In the genomic region with DNA sequence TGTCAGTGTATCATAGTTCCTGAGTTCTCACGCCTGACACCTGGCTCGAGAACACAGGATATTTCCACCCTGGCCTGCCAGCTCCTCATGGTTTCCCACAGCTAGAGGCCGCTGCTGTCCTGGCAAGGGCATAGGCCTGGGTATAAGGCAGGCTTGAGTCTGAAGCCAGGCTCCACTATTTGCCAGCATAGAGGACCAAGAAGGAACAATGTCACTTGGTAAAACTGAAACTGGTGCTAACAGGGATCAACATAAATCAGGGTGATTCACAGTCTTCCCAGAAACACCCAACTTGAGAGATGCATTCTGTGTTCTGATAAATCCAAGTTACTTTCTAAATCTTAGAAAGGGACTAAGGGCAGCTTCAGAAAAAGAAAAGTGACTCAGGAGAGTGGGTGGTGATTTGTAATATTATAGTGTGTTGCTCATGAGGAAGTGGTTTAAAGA, we compare ENCODE assay signal across 8 cellular contexts. TPM values are rescaled to one million over a fixed set of nuclear protein-coding genes. Genes with fewer than 3 reads are reported as not detected.
DNase-seq lines count a peak whose midpoint lies in the region; ATAC-seq, FAIRE-seq and TF ChIP-seq lines count a peak whose summit lies in the region.

No MANE protein-coding gene starts in this region.

- peaks cover 49% of the 10 kb centered on the region for H3K4me1 Mint-ChIP-seq in CD14-positive monocyte
- H3K4me1 Mint-ChIP-seq in T-helper 2 cell treated with Interferon-gamma antibody and Interleukin-4, amounts not matched to agents 5 μg/mL and 100 μg/mL, for 36 hours (ENCODE audit: low read depth), result peaks cover 24% of the 10 kb centered on the region
- H3K4me1 Mint-ChIP-seq in MCF 10A (ENCODE audit: insufficient read depth, unreplicated experiment), result peaks cover 33% of the 10 kb centered on the region

- no peak for FAIRE-seq in small intestine (lab: Jason Lieb, UNC)

- ATAC-seq in GM19467 (IDR thresholded peaks at IDR 0.05; ENCODE audit: unreplicated experiment) (peak; percentile 67), GM21515 (IDR thresholded peaks at IDR 0.05; ENCODE audit: unreplicated experiment) (no peak)

- H3K36me3 Mint-ChIP-seq in CD14-positive monocyte (peaks cover 0 to 4% of the 10 kb centered on the region in 2 donors), MCF 10A (ENCODE audit: insufficient read depth, unreplicated experiment) (no peaks in the 10 kb centered on the region)
- H3K36me3 Mint-ChIP-seq in T-helper 2 cell treated with Interferon-gamma antibody and Interleukin-4, amounts not matched to agents 5 μg/mL and 100 μg/mL, for 36 hours (ENCODE audit: low read depth), result no peaks in the 10 kb centered on the region

- POLR2A ChIA-PET in MCF 10A (lab: Yijun Ruan, JAX), result interaction anchor here (0.6 to 7.1 kb wide), 34 partner anchors 9 to 418 kb away, joined by 3 to 476 read pairs (median 6); partner anchors contain the start of genes CHTOP, GATAD2B, ILF2 and INTS3

- DNase-seq in CD14-positive monocyte (ENCODE audit: low spot score) (peak; percentile 64), NCI-H1092 (lab: John Stamatoyannopoulos, UW) (peak; percentile 76), MCF 10A (ENCODE audit: unreplicated experiment) (peak; percentile 94), iris pigment epithelial cell (ENCODE audit: low read depth) (peak; percentile 77), small intestine (peak; percentile 92)
- DNase-seq in T-helper 2 cell treated with Interferon-gamma antibody and Interleukin-4, amounts not matched to agents 5 μg/mL and 100 μg/mL, for 36 hours (ENCODE audit: low spot score), result peak; percentile 53

- intact Hi-C loops in CD14-positive monocyte (cut with micrococcal nuclease) (loop anchor here (10.0 kb wide), 2 partner anchors 52 to 208 kb away; partner anchors contain the start of genes S100A1 (in 1 of the 2) and S100A13 (in 1 of the 2)), MCF 10A (cut with micrococcal nuclease) (loop anchor here (1.0 to 2.0 kb wide), 8 partner anchors 36 to 414 kb away; partner anchors contain the start of genes RAB13, S100A13 and SNAPIN)

- no peaks in the 10 kb centered on the region for H3K27me3 ChIP-seq in small intestine (ENCODE audit: control insufficient read depth in 2 of 2, insufficient read depth in 2 of 2, low read length in 2 of 2)

- TF ChIP-seq CTCF in CD14-positive monocyte (IDR thresholded peaks at IDR 0.05) (peak; percentile 78), MCF 10A (IDR thresholded peaks at IDR 0.05; ENCODE audit: unreplicated experiment) (peak; percentile 98)

- H3K27me3 Mint-ChIP-seq in CD14-positive monocyte (ENCODE audit: low read depth in 3 of 3) (peaks cover 0 to 10% (median 2%) of the 10 kb centered on the region in 3 donors), MCF 10A (ENCODE audit: insufficient read depth, unreplicated experiment) (no peaks in the 10 kb centered on the region)
- peaks cover 4% of the 10 kb centered on the region for H3K27me3 Mint-ChIP-seq in T-helper 2 cell treated with Interferon-gamma antibody and Interleukin-4, amounts not matched to agents 5 μg/mL and 100 μg/mL, for 36 hours (ENCODE audit: low read depth)

- H3K9me3 ChIP-seq in small intestine (ENCODE audit: control insufficient read depth, low read depth), result no peaks in the 10 kb centered on the region

- 4 to 9% (median 8%) methylated on average over 3 of the region's 3 CpGs for WGBS in small intestine, 3 donors

- BruUV-seq in MCF 10A (replicated peaks; lab: Mats Ljungman, UMichigan), result no TSS peak

- H3K27ac Mint-ChIP-seq in CD14-positive monocyte (peak overlapping the region; percentile 76 to 92 (median 87)), MCF 10A (ENCODE audit: low read depth, unreplicated experiment) (peak overlapping the region; percentile 67)
- H3K27ac Mint-ChIP-seq in T-helper 2 cell treated with Interferon-gamma antibody and Interleukin-4, amounts not matched to agents 5 μg/mL and 100 μg/mL, for 36 hours, result no peak overlapping the region

- CTCF ChIA-PET in MCF 10A (lab: Yijun Ruan, JAX), result interaction anchor here (0.5 to 7.5 kb wide), 59 partner anchors 8 to 418 kb away, joined by 3 to 379 read pairs (median 5); partner anchors contain the start of genes CHTOP, ILF2, PGLYRP4 and RAB13

- peak overlapping the region in 1 of 2 donors; percentile 73 for H3K27ac ChIP-seq in small intestine (ENCODE audit: low read depth in 1 of 2, low read length in 1 of 2)

- peaks cover 3 to 10% of the 10 kb centered on the region in 2 donors for H3K4me1 ChIP-seq in small intestine (ENCODE audit: control insufficient read depth in 2 of 2, insufficient read depth in 1 of 2, low read depth in 1 of 2, low read length in 1 of 2)

- H3K4me3 ChIP-seq in small intestine (ENCODE audit: low read depth in 1 of 2, low read length in 2 of 2), result no peak overlapping the region

- H3K9me3 Mint-ChIP-seq in CD14-positive monocyte, result peaks cover 0 to 3% (median 0%) of the 10 kb centered on the region in 7 donors
- H3K9me3 Mint-ChIP-seq in T-helper 2 cell treated with Interferon-gamma antibody and Interleukin-4, amounts not matched to agents 5 μg/mL and 100 μg/mL, for 36 hours, result no peaks in the 10 kb centered on the region
- H3K9me3 Mint-ChIP-seq in MCF 10A (ENCODE audit: unreplicated experiment), result no peaks in the 10 kb centered on the region

- H3K36me3 ChIP-seq in small intestine (ENCODE audit: control insufficient read depth in 2 of 2, insufficient read depth in 2 of 2, low read length in 2 of 2), result no peaks in the 10 kb centered on the region

- H3K4me3 Mint-ChIP-seq in CD14-positive monocyte (no peak overlapping the region), MCF 10A (ENCODE audit: unreplicated experiment) (no peak overlapping the region)
- H3K4me3 Mint-ChIP-seq in T-helper 2 cell treated with Interferon-gamma antibody and Interleukin-4, amounts not matched to agents 5 μg/mL and 100 μg/mL, for 36 hours, result no peak overlapping the region

RNA-seq across cellular contexts. Expression of gene S100A2, which starts 6.9 kb away (rescaled TPM):
- not detected for polyA plus RNA-seq in CD14-positive monocyte
- total RNA-seq in MCF 10A (2022), result 5,064 and 5,163 TPM in 2 replicates
- 1 to 10 TPM; 3.6 to 9.8 (median 5.4) TPM for polyA plus RNA-seq in small intestine

RNA-seq across cellular contexts. Expression of gene S100A3, which starts 23.5 kb away (rescaled TPM):
- polyA plus RNA-seq in CD14-positive monocyte (under 1 TPM in 1 of 2 donors, not detected in 1; 0.54 TPM), small intestine (1 to 10 TPM in 2 of 3 donors, not detected in 1; 2.1 to 4.3 TPM)
- 85.7 and 90.0 TPM in 2 replicates for total RNA-seq in MCF 10A (2022)

RNA-seq across cellular contexts. Expression of gene S100A4, which starts 27.0 kb away (rescaled TPM):
- polyA plus RNA-seq in CD14-positive monocyte (1,000 to 10,000 TPM; 6,092 to 7,344 TPM), small intestine (100 to 1,000 TPM in 2 of 3 donors, 10 to 100 TPM in 1; 49.6 to 230 (median 108) TPM)
- total RNA-seq in MCF 10A (2022), result 27.2 and 60.7 TPM in 2 replicates

RNA-seq across cellular contexts. Expression of gene S100A5, which starts 31.9 kb away (rescaled TPM):
- 1 to 10 TPM in 1 of 2 donors, not detected in 1; 1.4 TPM for polyA plus RNA-seq in CD14-positive monocyte
- not detected in 2 replicates for total RNA-seq in MCF 10A (2022)
- under 1 TPM in 1 of 3 donors, not detected in 2; 0.18 TPM for polyA plus RNA-seq in small intestine

RNA-seq across cellular contexts. Expression of gene S100A6, which starts 36.8 kb away (rescaled TPM):
- polyA plus RNA-seq in CD14-positive monocyte, result 1,000 to 10,000 TPM; 4,414 to 5,004 TPM
- 2,571 and 2,904 TPM in 2 replicates for total RNA-seq in MCF 10A (2022)
- polyA plus RNA-seq in small intestine, result 1,000 to 10,000 TPM; 1,645 to 4,929 (median 2,330) TPM

Comparison
In these comparisons a context has a peak if more than half of its experiments do, and no peak if none do; other contexts are left out.
1. RNA of gene S100A2, which starts 6.9 kb away (polyA plus RNA-seq): 3.6 to 9.8 TPM in small intestine; not detected in CD14-positive monocyte; every median in the first group is over 4 times any median in the second.
2. RNA of gene S100A4, which starts 27.0 kb away (polyA plus RNA-seq): 6,092 to 7,344 TPM in CD14-positive monocyte; 49.6 to 230 TPM in small intestine; every median in the first group is over 10 times any median in the second.
3. Peak in every context shown above with its lines, with median percentiles within 50 percentile points of each other: DNase-seq.